12 cellular contexts compared by ENCODE assay signal in genomic region chr20:48107560-48107959, GRCh38.
"Had no signal": no experiment of that assay in that cellular context is flagged by ENCODE, and none has a peak within 500 bp of the region (broad histone marks: within the 10 kb centered on the region; RNA-seq: fewer than 3 reads in every experiment).

No MANE protein-coding gene starts in this region.

- H3K4me3 ChIP-seq: left lung, vagina had no signal

- H3K36me3 ChIP-seq: left lung, vagina had no signal

- H3K27me3 ChIP-seq: left lung, vagina had no signal

- H3K27ac ChIP-seq: left lung, vagina had no signal

- DNase-seq: activated CD4-positive, alpha-beta T cell treated with anti-CD3 and anti-CD28 coated beads, Interleukin-2, amount 50 U/mL, for 48 hours; activated CD8-positive, alpha-beta memory T cell treated with anti-CD3 and anti-CD28 coated beads, Interleukin-2, amount 10 ng/mL, durations not matched to agents 7 days and 5 days; activated gamma-delta T cell; activated T-cell treated with anti-CD3 and anti-CD28 coated beads, Interleukin-2, amount 50 U/mL, for 24 hours; anterior cingulate cortex; glutamatergic neuron; left lung; mesendoderm; stimulated activated CD4-positive, alpha-beta T cell treated with anti-CD3 and anti-CD28 coated beads, Interleukin-15, amount 100 ng/mL, for 24 hours; stimulated activated CD4-positive, alpha-beta T cell treated with anti-CD3 and anti-CD28 coated beads, Interleukin-4, amount 100 ng/mL, for 24 hours; stimulated activated naive CD8-positive, alpha-beta T cell treated with anti-CD3 and anti-CD28 coated beads, Interleukin-15, amount 100 ng/mL, for 72 hours had no signal

- H3K4me1 ChIP-seq: left lung, vagina had no signal

- H3K9me3 ChIP-seq: left lung, vagina had no signal
